In genomic region chr3:51319271-51319670, GRCh38 we compare ENCODE assay signal across 18 cellular contexts.
"Had no signal": no experiment of that assay in that cellular context is flagged by ENCODE, and none has a peak within 500 bp of the region (broad histone marks: within the 10 kb centered on the region; RNA-seq: fewer than 3 reads in every experiment).

No MANE protein-coding gene starts in this region.

- H3K9me3 ChIP-seq: lower lobe of right lung, thoracic aorta had no signal

- H3K27me3 ChIP-seq: brain microvascular endothelial cell, upper lobe of left lung had no signal

- H3K27ac ChIP-seq: brain microvascular endothelial cell, lower lobe of right lung, thoracic aorta, upper lobe of left lung had no signal

- ATAC-seq: activated CD8-positive, alpha-beta T cell treated with anti-CD3 and anti-CD28 coated beads, Interleukin-2, amount 10 ng/mL, durations not matched to agents 7 days and 5 days; activated T-cell treated with anti-CD3 and anti-CD28 coated beads, Interleukin-2, amount 50 U/mL, for 4 hours; esophagus mucosa; lower lobe of right lung; stimulated activated naive B cell treated with anti-CD40 and anti-IgM and Interleukin-4, amounts not matched to agents 10 μg/mL and 1 μg/mL and 100 μg/mL, for 72 hours had no signal

- DNase-seq: activated CD4-positive, alpha-beta T cell treated with anti-CD3 and anti-CD28 coated beads, Interleukin-2, amount 10 ng/mL, durations not matched to agents 24 days and 14 days; activated CD8-positive, alpha-beta memory T cell treated with anti-CD3 and anti-CD28 coated beads, Interleukin-2, amount 50 U/mL, for 4 hours; activated CD8-positive, alpha-beta T cell treated with anti-CD3 and anti-CD28 coated beads, Interleukin-2, amount 10 ng/mL, durations not matched to agents 7 days and 5 days; activated naive CD4-positive, alpha-beta T cell treated with anti-CD3 and anti-CD28 coated beads for 36 hours; activated T-cell treated with anti-CD3 and anti-CD28 coated beads, Interleukin-2, amount 50 U/mL, for 4 hours; anterior cingulate cortex; brain microvascular endothelial cell; cortex of kidney; hippocampal formation; lower lobe of right lung; occipital lobe; retina; stimulated activated naive B cell treated with anti-CD40 and anti-IgM and Interleukin-4, amounts not matched to agents 10 μg/mL and 1 μg/mL and 100 μg/mL, for 72 hours; T-helper 1 cell; T-helper 9 cell; upper lobe of left lung had no signal

- H3K36me3 ChIP-seq: brain microvascular endothelial cell, lower lobe of right lung, thoracic aorta, upper lobe of left lung had no signal

- H3K4me1 ChIP-seq: lower lobe of right lung, upper lobe of left lung had no signal

- H3K4me3 ChIP-seq: lower lobe of right lung, thoracic aorta, upper lobe of left lung had no signal
